In genomic region chr20:5877128-5877527, GRCh38 we compare ENCODE assay signal across 1 cellular context.
TF ChIP-seq lines count a peak whose summit lies in the region.

No MANE protein-coding gene starts in this region.

TF ChIP-seq in HCT116, 20 proteins besides CTCF, POLR2A, EP300 and RAD21 (continued from another document):
- TF ChIP-seq, protein P1, sequence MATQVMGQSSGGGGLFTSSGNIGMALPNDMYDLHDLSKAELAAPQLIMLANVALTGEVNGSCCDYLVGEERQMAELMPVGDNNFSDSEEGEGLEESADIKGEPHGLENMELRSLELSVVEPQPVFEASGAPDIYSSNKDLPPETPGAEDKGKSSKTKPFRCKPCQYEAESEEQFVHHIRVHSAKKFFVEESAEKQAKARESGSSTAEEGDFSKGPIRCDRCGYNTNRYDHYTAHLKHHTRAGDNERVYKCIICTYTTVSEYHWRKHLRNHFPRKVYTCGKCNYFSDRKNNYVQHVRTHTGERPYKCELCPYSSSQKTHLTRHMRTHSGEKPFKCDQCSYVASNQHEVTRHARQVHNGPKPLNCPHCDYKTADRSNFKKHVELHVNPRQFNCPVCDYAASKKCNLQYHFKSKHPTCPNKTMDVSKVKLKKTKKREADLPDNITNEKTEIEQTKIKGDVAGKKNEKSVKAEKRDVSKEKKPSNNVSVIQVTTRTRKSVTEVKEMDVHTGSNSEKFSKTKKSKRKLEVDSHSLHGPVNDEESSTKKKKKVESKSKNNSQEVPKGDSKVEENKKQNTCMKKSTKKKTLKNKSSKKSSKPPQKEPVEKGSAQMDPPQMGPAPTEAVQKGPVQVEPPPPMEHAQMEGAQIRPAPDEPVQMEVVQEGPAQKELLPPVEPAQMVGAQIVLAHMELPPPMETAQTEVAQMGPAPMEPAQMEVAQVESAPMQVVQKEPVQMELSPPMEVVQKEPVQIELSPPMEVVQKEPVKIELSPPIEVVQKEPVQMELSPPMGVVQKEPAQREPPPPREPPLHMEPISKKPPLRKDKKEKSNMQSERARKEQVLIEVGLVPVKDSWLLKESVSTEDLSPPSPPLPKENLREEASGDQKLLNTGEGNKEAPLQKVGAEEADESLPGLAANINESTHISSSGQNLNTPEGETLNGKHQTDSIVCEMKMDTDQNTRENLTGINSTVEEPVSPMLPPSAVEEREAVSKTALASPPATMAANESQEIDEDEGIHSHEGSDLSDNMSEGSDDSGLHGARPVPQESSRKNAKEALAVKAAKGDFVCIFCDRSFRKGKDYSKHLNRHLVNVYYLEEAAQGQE (IDR thresholded peaks at IDR 0.05; ENCODE audit: low read depth): no peak
